Comparison of ENCODE assay signal across 9 cellular contexts in the genomic region with DNA sequence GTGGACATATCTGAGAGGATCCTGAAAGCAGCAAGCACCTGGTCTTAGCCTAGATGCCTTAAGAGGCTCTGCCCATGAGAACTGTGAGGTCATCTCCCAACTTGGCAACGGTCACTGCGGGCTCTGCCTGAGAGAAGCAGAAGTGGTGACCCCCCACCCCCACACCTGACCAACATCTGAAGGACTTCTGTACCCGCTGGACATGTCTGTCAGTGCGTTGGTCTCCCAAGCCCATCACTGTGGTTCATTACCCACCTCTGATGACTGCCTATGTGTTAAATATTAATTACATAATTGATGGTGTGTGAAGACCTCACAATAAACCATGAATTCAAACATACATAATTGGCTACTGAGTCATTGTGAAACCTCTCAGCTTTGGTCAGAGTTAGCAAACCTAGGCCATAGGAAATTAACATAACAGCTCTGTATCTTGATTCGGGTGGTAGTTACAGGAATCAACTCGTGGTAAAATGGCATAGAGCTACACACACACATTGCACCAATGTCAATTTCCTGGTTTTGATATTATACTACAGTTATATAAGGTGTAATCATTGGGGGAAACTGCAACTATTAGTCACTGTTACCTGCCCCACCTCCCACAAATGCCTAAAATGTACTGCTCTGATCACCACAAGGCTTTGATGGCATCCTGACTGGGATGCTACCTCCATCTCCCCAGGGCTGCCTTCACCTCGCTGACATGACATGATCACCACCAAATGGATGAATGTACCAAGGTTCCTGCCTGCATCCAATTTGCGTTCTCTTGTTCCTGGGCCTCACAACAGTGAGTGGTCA. TPM values are rescaled to one million over a fixed set of nuclear protein-coding genes. Genes with fewer than 3 reads are reported as not detected.
A peak's percentile ranks its signal among the peaks of the same experiment; 100 is the strongest.
DNase-seq lines count a peak whose midpoint lies in the region; ATAC-seq and TF ChIP-seq lines count a peak whose summit lies in the region.
"Had no signal": no experiment of that assay in that cellular context is flagged by ENCODE, and none has a peak within 500 bp of the region (broad histone marks: within the 10 kb centered on the region; RNA-seq: fewer than 3 reads in every experiment).

No MANE protein-coding gene starts in this region.

- peaks cover 18% of the 10 kb centered on the region for H3K4me1 Mint-ChIP-seq in CD4-positive, alpha-beta T cell (ENCODE audit: low read depth)

- H3K9me3 ChIP-seq in CD4-positive, alpha-beta T cell (ENCODE audit: control insufficient read depth, low read length), result no peaks in the 10 kb centered on the region
- H3K9me3 ChIP-seq in vagina, result no peaks in the 10 kb centered on the region

- POLR2A ChIA-PET in CD4-positive, alpha-beta T cell (lab: Charles Lee), result no interaction called here

- ATAC-seq in GM19023 (IDR thresholded peaks at IDR 0.05; ENCODE audit: unreplicated experiment) (peak; percentile 46), GM21825 (IDR thresholded peaks at IDR 0.05; ENCODE audit: unreplicated experiment) (peak; percentile 58), HG03521 (IDR thresholded peaks at IDR 0.05; ENCODE audit: unreplicated experiment) (peak; percentile 36), left colon (no peak)
- no peak for ATAC-seq in CD4-positive, alpha-beta T cell (ENCODE audit: poor library complexity)

- H3K36me3 ChIP-seq in vagina, result no peaks in the 10 kb centered on the region

- peaks cover 3% of the 10 kb centered on the region for H3K4me1 ChIP-seq in vagina

- TF ChIP-seq CTCF in CD4-positive, alpha-beta T cell (IDR thresholded peaks at IDR 0.05), result no peak
- no peak for TF ChIP-seq CTCF in vagina (IDR thresholded peaks at IDR 0.05)

- TF ChIP-seq POLR2A in vagina (IDR thresholded peaks at IDR 0.05), result no peak

- no peaks in the 10 kb centered on the region for H3K36me3 Mint-ChIP-seq in CD4-positive, alpha-beta T cell (ENCODE audit: low read depth)

- peaks cover 15% of the 10 kb centered on the region for H3K27me3 Mint-ChIP-seq in CD4-positive, alpha-beta T cell

- no peak overlapping the region for H3K4me3 Mint-ChIP-seq in CD4-positive, alpha-beta T cell

- intact Hi-C loops in CD4-positive, alpha-beta T cell (cut with DNase I, micrococcal nuclease), result no loop called here
- intact Hi-C loops in left colon (cut with DNase I, micrococcal nuclease) (no loop called here), vagina (cut with DNase I) (no loop called here)

- H3K4me3 ChIP-seq in vagina, result no peak overlapping the region

- CTCF ChIA-PET in CD4-positive, alpha-beta T cell (lab: Charles Lee), result no interaction called here

- peaks cover 2% of the 10 kb centered on the region for H3K9me3 Mint-ChIP-seq in CD4-positive, alpha-beta T cell

- DNase-seq in renal cortical epithelial cell (ENCODE audit: low read depth), result peak; percentile 100
- no peak for DNase-seq in CD4-positive, alpha-beta T cell
- no peak for DNase-seq in left colon
- DNase-seq in EL, result no peak
- no peak for DNase-seq in vagina (ENCODE audit: extremely low spot score in 2 of 2)
- DNase-seq: foreskin fibroblast had no signal

- no peaks in the 10 kb centered on the region for H3K27me3 ChIP-seq in CD4-positive, alpha-beta T cell (ENCODE audit: control insufficient read depth, insufficient read depth, low read length)
- H3K27me3 ChIP-seq in vagina, result no peaks in the 10 kb centered on the region

- no peak overlapping the region for H3K27ac ChIP-seq in CD4-positive, alpha-beta T cell (ENCODE audit: low read depth, low read length)
- H3K27ac ChIP-seq in vagina, result no peak overlapping the region

- no peak overlapping the region for H3K27ac Mint-ChIP-seq in CD4-positive, alpha-beta T cell

RNA-seq across cellular contexts. Expression of a gene that starts 4.3 kb away (rescaled TPM):
- total RNA-seq in renal cortical epithelial cell (123 and 149 TPM in 2 replicates), left colon (100 to 1,000 TPM; 121 to 143 TPM), vagina (29.2 TPM)
- 10 to 100 TPM; 16.1 to 17.9 TPM for total RNA-seq in CD4-positive, alpha-beta T cell

Comparison
In these comparisons a context has a peak if more than half of its experiments do, and no peak if none do; other contexts are left out.
1. ATAC-seq: peak in GM19023 (single experiment), GM21825 (single experiment) and HG03521 (single experiment); none in CD4-positive, alpha-beta T cell (single experiment) and left colon (single experiment).